19 cellular contexts compared by ENCODE assay signal in genomic region chr11:112352907-112353306, GRCh38.
DNase-seq lines count a peak whose midpoint lies in the region; ATAC-seq and TF ChIP-seq lines count a peak whose summit lies in the region.
"Had no signal": no experiment of that assay in that cellular context is flagged by ENCODE, and none has a peak within 500 bp of the region (broad histone marks: within the 10 kb centered on the region; RNA-seq: fewer than 3 reads in every experiment).

No MANE protein-coding gene starts in this region.

- intact Hi-C loops in IMR-90 (cut with micrococcal nuclease), result no loop called here

- no peak overlapping the region for H3K14ac ChIP-seq in IMR-90 (replicated peaks; ENCODE audit: low read depth, low read length)

- H2BK15ac ChIP-seq in IMR-90 (ENCODE audit: low read depth, low read length), result no peak overlapping the region

- CTCF ChIA-PET in IMR-90 (lab: Yijun Ruan, JAX), result no interaction called here

- TF ChIP-seq POLR2A in IMR-90 (IDR thresholded peaks at IDR 0.05; ENCODE audit: low read depth, low read length), result no peak

- TF ChIP-seq RAD21 in IMR-90 (IDR thresholded peaks at IDR 0.05; ENCODE audit: low read length), result no peak

- no peaks in the 10 kb centered on the region for H3K9me2 ChIP-seq in GM23248 (ENCODE audit: insufficient read depth)

- no peak overlapping the region for H3K4me3 ChIP-seq in GM23248
- no peak overlapping the region for H3K4me3 ChIP-seq in IMR-90 (ENCODE audit: insufficient read depth, low read depth, low read length)
- H3K4me3 ChIP-seq: Peyer's patch had no signal

- H2AFZ ChIP-seq in GM23248 (no peak overlapping the region), IMR-90 (replicated peaks; ENCODE audit: low read length, poor library complexity) (peak overlapping the region; percentile 80)

- in situ Hi-C loops in GM23248 (cut with MboI), result no loop called here
- in situ Hi-C loops in IMR-90 (cut with MboI; ENCODE audit: low sequenced_read_pairs), result no loop called here

- no peak overlapping the region for H3K18ac ChIP-seq in IMR-90 (ENCODE audit: low read depth, low read length)

- no peaks in the 10 kb centered on the region for H3K9me1 ChIP-seq in IMR-90 (ENCODE audit: insufficient read depth, low read length)

- H4K20me1 ChIP-seq in GM23248 (ENCODE audit: insufficient read depth) (no peaks in the 10 kb centered on the region), IMR-90 (ENCODE audit: insufficient read depth, low read length) (no peaks in the 10 kb centered on the region)

- peaks cover 11% of the 10 kb centered on the region for H3K4me1 Mint-ChIP-seq in T-helper 17 cell

- no peak overlapping the region for H3K23ac ChIP-seq in IMR-90 (ENCODE audit: low read depth, low read length)

- H2AK9ac ChIP-seq in IMR-90 (replicated peaks; ENCODE audit: low read depth, low read length, poor library complexity), result no peak overlapping the region

- no peak overlapping the region for H4K5ac ChIP-seq in IMR-90 (ENCODE audit: low read depth, low read length)

- H3K27ac ChIP-seq in GM23248 (no peak overlapping the region), IMR-90 (ENCODE audit: insufficient read depth, low read length) (no peak overlapping the region)
- H3K27ac ChIP-seq: HL-60, Peyer's patch had no signal

- H3K4me3 Mint-ChIP-seq in T-helper 17 cell, result no peak overlapping the region
- H3K4me3 Mint-ChIP-seq: T-helper 2 cell treated with Interferon-gamma antibody and Interleukin-4, amounts not matched to agents 5 μg/mL and 100 μg/mL, for 36 hours had no signal

- no peak overlapping the region for H3K4ac ChIP-seq in IMR-90 (ENCODE audit: low read depth, low read length)

- no peaks in the 10 kb centered on the region for H3K79me2 ChIP-seq in GM23248 (ENCODE audit: insufficient read depth)

- H3K4me1 ChIP-seq in GM23248 (ENCODE audit: insufficient read depth) (no peaks in the 10 kb centered on the region; the same call in 1 of the 2 replicates), IMR-90 (ENCODE audit: control insufficient read depth, insufficient read depth, low read length) (0 out of 2 replicates have a peak, but pooled peaks cover 1% of the 10 kb centered on the region)
- H3K4me1 ChIP-seq: Caco-2, Peyer's patch had no signal

- H2BK20ac ChIP-seq in IMR-90 (ENCODE audit: low read depth, low read length), result no peak overlapping the region

- H2BK5ac ChIP-seq in IMR-90 (ENCODE audit: low read depth, low read length, poor library complexity, severe bottlenecking), result no peak overlapping the region

- H4K91ac ChIP-seq in IMR-90 (ENCODE audit: insufficient read depth, low read depth, low read length), result no peak overlapping the region

- peak overlapping the region; percentile 44 for H3K27ac Mint-ChIP-seq in T-helper 17 cell
- H3K27ac Mint-ChIP-seq: T-helper 2 cell treated with Interferon-gamma antibody and Interleukin-4, amounts not matched to agents 5 μg/mL and 100 μg/mL, for 36 hours had no signal

- BruUV-seq in IMR-90 (replicated peaks; lab: Mats Ljungman, UMichigan), result no TSS peak

- no peak for TF ChIP-seq CTCF in IMR-90 (conservative IDR thresholded peaks at IDR 0.05; ENCODE audit: low read depth, low read length)

- POLR2A ChIA-PET in IMR-90 (lab: Charles Lee; ENCODE audit: unreplicated experiment), result no interaction called here

- ATAC-seq in IMR-90 (ENCODE audit: low read depth) (no peak), T-helper 17 cell (no peak)

- no peak overlapping the region for H2AK5ac ChIP-seq in IMR-90 (ENCODE audit: low read depth, low read length)

- H3K56ac ChIP-seq in IMR-90 (ENCODE audit: extremely low read depth, insufficient read depth, low read length), result no peak overlapping the region

- H3K27me3 ChIP-seq in GM23248 (replicated peaks; ENCODE audit: insufficient read depth), result no peaks in the 10 kb centered on the region
- no peaks in the 10 kb centered on the region; the same call in 1 of the 2 replicates for H3K27me3 ChIP-seq in IMR-90 (ENCODE audit: control insufficient read depth, insufficient read depth, low read length)
- H3K27me3 ChIP-seq: Peyer's patch had no signal

- no peak overlapping the region for H2BK120ac ChIP-seq in IMR-90 (ENCODE audit: low read depth, low read length)

- no peaks in the 10 kb centered on the region for H3K79me1 ChIP-seq in IMR-90 (ENCODE audit: low read depth in 1 of 2, low read length in 2 of 2)

- no peaks in the 10 kb centered on the region for H3F3A ChIP-seq in GM23248 (ENCODE audit: insufficient read depth)

- H3K9me3 ChIP-seq in GM23248 (ENCODE audit: low read depth) (no peaks in the 10 kb centered on the region), IMR-90 (ENCODE audit: control insufficient read depth, insufficient read depth, low read length) (no peaks in the 10 kb centered on the region), T-helper 17 cell (ENCODE audit: control insufficient read depth, low read length, poor library complexity, severe bottlenecking) (no peaks in the 10 kb centered on the region)
- H3K9me3 ChIP-seq: Caco-2, Peyer's patch had no signal

- no peak overlapping the region for H4K8ac ChIP-seq in IMR-90 (ENCODE audit: low read depth in 2 of 2, low read length in 2 of 2)

- no peak overlapping the region for H3K9ac ChIP-seq in GM23248
- H3K9ac ChIP-seq in IMR-90 (ENCODE audit: low read depth, low read length), result no peak overlapping the region

- WGBS in GM23248 (ENCODE audit: low coverage in 1 of 2, low lambda C conversion rate in 2 of 2, missing lambda C conversion rate in 2 of 2), 2 experiments, result 34 to 47% methylated on average over 2 of the region's 2 CpGs
- 60% methylated on average over 1 of the region's 2 CpGs; no CpG with 5 or more reads in 1 of the 2 experiments for WGBS in IMR-90 (ENCODE audit: extremely low coverage in 2 of 2, insufficient read length in 1 of 2), 2 experiments

- H3K4me2 ChIP-seq in GM23248 (ENCODE audit: unreplicated experiment) (no peak overlapping the region), IMR-90 (ENCODE audit: low read depth, low read length) (no peak overlapping the region)

- DNase-seq in GM23248 (peak; percentile 12), IMR-90 (peak; percentile 44), T-helper 17 cell (no peak), kidney tubule cell (ENCODE audit: low spot score) (peak; percentile 27), SW 1271 (lab: John Stamatoyannopoulos, UW) (no peak), GDM1 (lab: John Stamatoyannopoulos, UW) (no peak)
- DNase-seq in activated CD8-positive, alpha-beta memory T cell treated with anti-CD3 and anti-CD28 coated beads, Interleukin-2, amount 50 U/mL, for 48 hours, result no peak
- DNase-seq: ACHN, Caco-2, DMS79, GF-D8, KBM-7, NCI-H1092, NCI-H146, NCI-H2081, NCI-H748 treated with DMSO at 0.1 percent for 48 hours, Peyer's patch had no signal

- dilution Hi-C loops in IMR-90 (cut with HindIII; ENCODE audit: low sequenced_read_pairs, unreplicated experiment), result no loop called here

- no peaks in the 10 kb centered on the region for H3K36me3 ChIP-seq in GM23248 (ENCODE audit: low read depth)
- H3K36me3 ChIP-seq in IMR-90 (ENCODE audit: control insufficient read depth, insufficient read depth, low read length), result no peaks in the 10 kb centered on the region
- H3K36me3 ChIP-seq: Peyer's patch had no signal

- H3K27me3 Mint-ChIP-seq in T-helper 17 cell, result no peaks in the 10 kb centered on the region

- no peaks in the 10 kb centered on the region for H3K36me3 Mint-ChIP-seq in T-helper 17 cell (ENCODE audit: low read depth)

TF ChIP-seq in IMR-90, 13 proteins besides CTCF, POLR2A, EP300 and RAD21:
- no peak for TF ChIP-seq RFX5 (IDR thresholded peaks at IDR 0.05; ENCODE audit: low read depth, low read length)
- TF ChIP-seq BHLHE40 (IDR thresholded peaks at IDR 0.05; ENCODE audit: low read depth, low read length), result no peak
- TF ChIP-seq SMC3 (IDR thresholded peaks at IDR 0.05; ENCODE audit: low read depth, low read length), result no peak
- TF ChIP-seq, protein P1, sequence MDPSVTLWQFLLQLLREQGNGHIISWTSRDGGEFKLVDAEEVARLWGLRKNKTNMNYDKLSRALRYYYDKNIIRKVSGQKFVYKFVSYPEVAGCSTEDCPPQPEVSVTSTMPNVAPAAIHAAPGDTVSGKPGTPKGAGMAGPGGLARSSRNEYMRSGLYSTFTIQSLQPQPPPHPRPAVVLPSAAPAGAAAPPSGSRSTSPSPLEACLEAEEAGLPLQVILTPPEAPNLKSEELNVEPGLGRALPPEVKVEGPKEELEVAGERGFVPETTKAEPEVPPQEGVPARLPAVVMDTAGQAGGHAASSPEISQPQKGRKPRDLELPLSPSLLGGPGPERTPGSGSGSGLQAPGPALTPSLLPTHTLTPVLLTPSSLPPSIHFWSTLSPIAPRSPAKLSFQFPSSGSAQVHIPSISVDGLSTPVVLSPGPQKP (IDR thresholded peaks at IDR 0.05; ENCODE audit: borderline replicate concordance, low read depth, low read length), result no peak
- no peak for TF ChIP-seq CHD1 (IDR thresholded peaks at IDR 0.05; ENCODE audit: low read depth, low read length)
- TF ChIP-seq FOS (IDR thresholded peaks at IDR 0.05; ENCODE audit: low read depth, low read length), result no peak
- TF ChIP-seq, protein P2, sequence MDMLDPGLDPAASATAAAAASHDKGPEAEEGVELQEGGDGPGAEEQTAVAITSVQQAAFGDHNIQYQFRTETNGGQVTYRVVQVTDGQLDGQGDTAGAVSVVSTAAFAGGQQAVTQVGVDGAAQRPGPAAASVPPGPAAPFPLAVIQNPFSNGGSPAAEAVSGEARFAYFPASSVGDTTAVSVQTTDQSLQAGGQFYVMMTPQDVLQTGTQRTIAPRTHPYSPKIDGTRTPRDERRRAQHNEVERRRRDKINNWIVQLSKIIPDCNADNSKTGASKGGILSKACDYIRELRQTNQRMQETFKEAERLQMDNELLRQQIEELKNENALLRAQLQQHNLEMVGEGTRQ (IDR thresholded peaks at IDR 0.05; ENCODE audit: low read depth, low read length), result no peak

Comparison
In these comparisons a context has a peak if more than half of its experiments do, and no peak if none do; other contexts are left out.
1. DNase-seq: peak in GM23248 (single experiment), IMR-90 (single experiment) and kidney tubule cell (single experiment); none in T-helper 17 cell (0 of 3), activated CD8-positive, alpha-beta memory T cell treated with anti-CD3 and anti-CD28 coated beads, Interleukin-2, amount 50 U/mL, for 48 hours (single experiment), SW 1271 (0 of 2) and GDM1 (single experiment).